Comparison of ENCODE assay signal across 10 cellular contexts in genomic region chr1:21307663-21308062, GRCh38. TPM values are rescaled to one million over a fixed set of nuclear protein-coding genes. Genes with fewer than 3 reads are reported as not detected.
A peak's percentile ranks its signal among the peaks of the same experiment; 100 is the strongest.
DNase-seq lines count a peak whose midpoint lies in the region; ATAC-seq, FAIRE-seq and TF ChIP-seq lines count a peak whose summit lies in the region.
"Had no signal": no experiment of that assay in that cellular context is flagged by ENCODE, and none has a peak within 500 bp of the region (broad histone marks: within the 10 kb centered on the region; RNA-seq: fewer than 3 reads in every experiment).

No MANE protein-coding gene starts in this region.

- no peak overlapping the region for H3K4me3 Mint-ChIP-seq in activated CD8-positive, alpha-beta T cell treated with anti-CD3 and anti-CD28 coated beads for 36 hours

- H2BK120ac ChIP-seq in mesenchymal stem cell (ENCODE audit: low read depth, low read length) (no peak overlapping the region), neuronal stem cell (ENCODE audit: low read depth, low read length) (no peak overlapping the region)

- H2BK5ac ChIP-seq in mesenchymal stem cell (ENCODE audit: low read depth, low read length, poor library complexity, severe bottlenecking) (no peak overlapping the region), neuronal stem cell (ENCODE audit: low read length) (no peak overlapping the region)

- FAIRE-seq in A549 (lab: Jason Lieb, UNC): no peak
- FAIRE-seq: endometrium had no signal

- H3K27ac ChIP-seq in A549: peak overlapping the region in 1 of 2 experiments; percentile 74; a peak in 3 of 6 replicates
- no peak overlapping the region for H3K27ac ChIP-seq in mesenchymal stem cell (ENCODE audit: low read length, poor library complexity, severe bottlenecking)
- no peak overlapping the region for H3K27ac ChIP-seq in neuronal stem cell (replicated peaks; ENCODE audit: low read length)

- POLR2A ChIA-PET in A549 (lab: Yijun Ruan, JAX): no interaction called here
- POLR2A ChIA-PET in activated CD8-positive, alpha-beta T cell treated with anti-CD3 and anti-CD28 coated beads for 36 hours (lab: Charles Lee): interaction anchor here (0.6 to 2.4 kb wide), 8 partner anchors 9 to 124 kb away, joined by 3 to 10 read pairs (median 3); no protein-coding TSS in a partner anchor

- ATAC-seq in A549 (peak; percentile 69 to 81), HG02759 (IDR thresholded peaks at IDR 0.05; ENCODE audit: unreplicated experiment) (no peak), HG03520 (IDR thresholded peaks at IDR 0.05; ENCODE audit: unreplicated experiment) (no peak), HG03565 (IDR thresholded peaks at IDR 0.05; ENCODE audit: unreplicated experiment) (no peak)
- ATAC-seq in activated CD8-positive, alpha-beta T cell treated with anti-CD3 and anti-CD28 coated beads for 36 hours: peak; percentile 90

- peaks cover 19% of the 10 kb centered on the region for H3K36me3 Mint-ChIP-seq in activated CD8-positive, alpha-beta T cell treated with anti-CD3 and anti-CD28 coated beads for 36 hours (ENCODE audit: low read depth)

- H3K14ac ChIP-seq in mesenchymal stem cell (ENCODE audit: low read length in 2 of 2): no peak overlapping the region
- no peak overlapping the region for H3K14ac ChIP-seq in neuronal stem cell (ENCODE audit: low read length)

- H3K4me1 ChIP-seq in A549: peaks cover 57% of the 10 kb centered on the region
- peaks cover 56% of the 10 kb centered on the region for H3K4me1 ChIP-seq in mesenchymal stem cell (ENCODE audit: control insufficient read depth, insufficient read depth, low read depth, low read length)
- H3K4me1 ChIP-seq in neuronal stem cell (ENCODE audit: control insufficient read depth in 2 of 2, insufficient read depth in 1 of 2, low read depth in 1 of 2, low read length in 2 of 2): peaks cover 25 to 28% of the 10 kb centered on the region in 2 donors

- H4K8ac ChIP-seq in mesenchymal stem cell (ENCODE audit: low read length) (no peak overlapping the region), neuronal stem cell (ENCODE audit: low read depth, low read length) (no peak overlapping the region)

- no peaks in the 10 kb centered on the region for H3K27me3 Mint-ChIP-seq in activated CD8-positive, alpha-beta T cell treated with anti-CD3 and anti-CD28 coated beads for 36 hours

- H3K27me3 ChIP-seq in mesenchymal stem cell (ENCODE audit: control insufficient read depth in 1 of 2, insufficient read depth in 1 of 2, low read length in 2 of 2) (no peaks in the 10 kb centered on the region), neuronal stem cell (ENCODE audit: control insufficient read depth in 3 of 3, insufficient read depth in 3 of 3, low read depth in 1 of 3, low read length in 3 of 3) (no peaks in the 10 kb centered on the region)

- peaks cover 69% of the 10 kb centered on the region for H3K4me1 Mint-ChIP-seq in activated CD8-positive, alpha-beta T cell treated with anti-CD3 and anti-CD28 coated beads for 36 hours (ENCODE audit: low read depth)

- H3K9ac ChIP-seq in mesenchymal stem cell (ENCODE audit: low read length) (no peak overlapping the region), neuronal stem cell (ENCODE audit: low read depth, low read length, poor library complexity) (no peak overlapping the region)

- H3K23ac ChIP-seq in mesenchymal stem cell (ENCODE audit: low read length in 2 of 2) (no peak overlapping the region), neuronal stem cell (ENCODE audit: low read depth, low read length, poor library complexity) (no peak overlapping the region)

- H3K79me1 ChIP-seq in mesenchymal stem cell (replicated peaks; ENCODE audit: low read length, poor library complexity, severe bottlenecking) (peaks cover 35% of the 10 kb centered on the region), neuronal stem cell (ENCODE audit: low read depth, low read length) (no peaks in the 10 kb centered on the region)

- no peaks in the 10 kb centered on the region for H3K9me3 Mint-ChIP-seq in activated CD8-positive, alpha-beta T cell treated with anti-CD3 and anti-CD28 coated beads for 36 hours

- H3K27ac Mint-ChIP-seq in activated CD8-positive, alpha-beta T cell treated with anti-CD3 and anti-CD28 coated beads for 36 hours: peak overlapping the region; percentile 36

- no peak overlapping the region for H2AFZ ChIP-seq in mesenchymal stem cell (ENCODE audit: low read depth, low read length)
- H2AFZ ChIP-seq in neuronal stem cell (ENCODE audit: low read length): no peak overlapping the region

- DNase-seq in A549 (ENCODE audit: low read depth in 1 of 2, low spot score in 1 of 2) (no peak), ELF-1 (ENCODE audit: low read depth, low spot score) (peak; percentile 58), mesenchymal stem cell (no peak), neuronal stem cell (ENCODE audit: low spot score) (no peak)
- peak; percentile 57 for DNase-seq in activated CD8-positive, alpha-beta T cell treated with anti-CD3 and anti-CD28 coated beads for 36 hours
- DNase-seq: retina had no signal

- no peak for TF ChIP-seq POLR2A in A549 (IDR thresholded peaks at IDR 0.05; ENCODE audit: low read length)

- peak overlapping the region; percentile 24 to 73 for H3K4ac ChIP-seq in mesenchymal stem cell (ENCODE audit: low read depth in 1 of 2, low read length in 2 of 2)
- no peak overlapping the region for H3K4ac ChIP-seq in neuronal stem cell (ENCODE audit: low read length)

- H4K91ac ChIP-seq in mesenchymal stem cell (ENCODE audit: low read length): peak overlapping the region; percentile 22
- H4K91ac ChIP-seq in neuronal stem cell (ENCODE audit: low read depth, low read length, poor library complexity): no peak overlapping the region

- H3K4me2 ChIP-seq in A549 (no peak overlapping the region), mesenchymal stem cell (ENCODE audit: low read length, poor library complexity, severe bottlenecking) (no peak overlapping the region), neuronal stem cell (ENCODE audit: insufficient read depth, low read length, poor library complexity, severe bottlenecking) (no peak overlapping the region)

- H3K9me3 ChIP-seq in A549: no peaks in the 10 kb centered on the region
- H3K9me3 ChIP-seq in mesenchymal stem cell (ENCODE audit: control insufficient read depth, low read length): no peaks in the 10 kb centered on the region
- H3K9me3 ChIP-seq in neuronal stem cell (replicated peaks in 1 of 2; ENCODE audit: control insufficient read depth in 2 of 2, insufficient read depth in 1 of 2, low read depth in 1 of 2, low read length in 2 of 2): peaks cover 0 to 2% of the 10 kb centered on the region in 2 donors

- H2BK12ac ChIP-seq in mesenchymal stem cell (ENCODE audit: low read length in 2 of 2): peak overlapping the region; percentile 12 to 66
- H2BK12ac ChIP-seq in neuronal stem cell (ENCODE audit: low read length): no peak overlapping the region

- H2BK15ac ChIP-seq in mesenchymal stem cell (ENCODE audit: low read depth, poor library complexity, severe bottlenecking) (peak overlapping the region; percentile 39), neuronal stem cell (ENCODE audit: low read length) (no peak overlapping the region)

- intact Hi-C loops in activated CD8-positive, alpha-beta T cell treated with anti-CD3 and anti-CD28 coated beads for 36 hours (cut with micrococcal nuclease): no loop called here

- CTCF ChIA-PET in A549 (lab: Yijun Ruan, JAX): interaction anchor here (1.4 to 2.7 kb wide), 4 partner anchors 18 to 52 kb away, joined by 4 to 7 read pairs (median 6); no protein-coding TSS in a partner anchor
- CTCF ChIA-PET in activated CD8-positive, alpha-beta T cell treated with anti-CD3 and anti-CD28 coated beads for 36 hours (lab: Charles Lee): interaction anchor here (1.0 to 2.6 kb wide), 3 partner anchors 17 to 37 kb away, joined by 3 to 8 read pairs (median 4); no protein-coding TSS in a partner anchor

- TF ChIP-seq RAD21 in A549 (conservative IDR thresholded peaks at IDR 0.05 in 1 of 2, IDR thresholded peaks at IDR 0.05 in 1 of 2): no peak

- H3K18ac ChIP-seq in mesenchymal stem cell (ENCODE audit: low read depth in 1 of 2, low read length in 2 of 2) (peak overlapping the region; percentile 49 to 72), neuronal stem cell (ENCODE audit: low read length) (no peak overlapping the region)

- H3K4me3 ChIP-seq in A549: no peak overlapping the region
- no peak overlapping the region for H3K4me3 ChIP-seq in mesenchymal stem cell (ENCODE audit: insufficient read depth in 1 of 2, low read depth in 1 of 2, low read length in 2 of 2)
- no peak overlapping the region for H3K4me3 ChIP-seq in neuronal stem cell (ENCODE audit: low read length in 2 of 2)

- TF ChIP-seq EP300 in A549 (IDR thresholded peaks at IDR 0.05): no peak

- no peaks in the 10 kb centered on the region for H3K36me3 ChIP-seq in mesenchymal stem cell (ENCODE audit: control insufficient read depth in 1 of 2, insufficient read depth in 2 of 2, low read depth in 1 of 2, low read length in 2 of 2)
- no peaks in the 10 kb centered on the region for H3K36me3 ChIP-seq in neuronal stem cell (replicated peaks in 1 of 2; ENCODE audit: control insufficient read depth in 2 of 2, insufficient read depth in 2 of 2, low read length in 2 of 2)

- TF ChIP-seq CTCF in A549 (IDR thresholded peaks at IDR 0.05): no peak
- no peak for TF ChIP-seq CTCF in activated CD8-positive, alpha-beta T cell treated with anti-CD3 and anti-CD28 coated beads for 36 hours (IDR thresholded peaks at IDR 0.05)

- H2AK5ac ChIP-seq in mesenchymal stem cell (ENCODE audit: low read length, severe bottlenecking) (no peak overlapping the region), neuronal stem cell (ENCODE audit: low read depth, low read length) (no peak overlapping the region)

- WGBS in A549 (ENCODE audit: missing lambda C conversion rate): 75% methylated on average over 4 of the region's 6 CpGs
- 71% methylated on average over 6 of the region's 6 CpGs for WGBS in mesenchymal stem cell
- no CpG with 5 or more reads among the region's 6 CpGs for WGBS in neuronal stem cell (ENCODE audit: extremely low coverage in 2 of 2, insufficient read length in 2 of 2, insufficient replicate concordance in 1 of 2), 2 donors

TF ChIP-seq in A549, 52 proteins besides CTCF, POLR2A, EP300 and RAD21:
- TF ChIP-seq HOXA7 (CRISPR knock-in tag; IDR thresholded peaks at IDR 0.05): no peak

RNA-seq across cellular contexts. Expression of gene ECE1, which starts 17.4 kb away (rescaled TPM):
- polyA plus RNA-seq in A549 (2011; rRNA removed) (81.8 and 86.4 TPM in 2 replicates), A549 (2017; fragmentation: RNase III; extraction: RNeasy Plus Mini Kit Qiagen cat#74134 plus additional on column Dnase treatment) (40.5 to 53.2 TPM (median 45.7 TPM) in 3 replicates)
- polyA plus RNA-seq in A549 (2012; cell fraction: cytosol; rRNA removed): 32.0 and 38.7 TPM in 2 replicates
- 55.8 and 74.0 TPM in 2 replicates for polyA plus RNA-seq in A549 (2012; cell fraction: nucleus; rRNA removed)
- 48.6 and 51.8 TPM in 2 replicates for polyA minus RNA-seq in A549 (2011; rRNA and poly(A)+ RNA removed)
- total RNA-seq in activated CD8-positive, alpha-beta T cell treated with anti-CD3 and anti-CD28 coated beads for 36 hours: 100 to 1,000 TPM; 118 to 127 TPM
- 229 TPM for polyA plus RNA-seq in mesenchymal stem cell (2013, experiment 1 of 2)
- 222 TPM for polyA plus RNA-seq in mesenchymal stem cell (2013, experiment 2 of 2)
- polyA plus RNA-seq in neuronal stem cell (2013, experiment 1 of 2): 10.7 TPM
- 10.7 TPM for polyA plus RNA-seq in neuronal stem cell (2013, experiment 2 of 2)

Comparison
In these comparisons a context has a peak if more than half of its experiments do, and no peak if none do; other contexts are left out.
1. ATAC-seq: peak in A549 (2 of 2) and activated CD8-positive, alpha-beta T cell treated with anti-CD3 and anti-CD28 coated beads for 36 hours (single experiment); none in HG02759 (single experiment), HG03520 (single experiment) and HG03565 (single experiment).
2. DNase-seq: peak in ELF-1 (single experiment) and activated CD8-positive, alpha-beta T cell treated with anti-CD3 and anti-CD28 coated beads for 36 hours (single experiment); none in A549 (0 of 2), mesenchymal stem cell (single experiment) and neuronal stem cell (single experiment).